In genomic region chr6:1625352-1625773, GRCh38 we compare ENCODE assay signal across 9 cellular contexts. TPM values are rescaled to one million over a fixed set of nuclear protein-coding genes. Genes with fewer than 3 reads are reported as not detected.
DNase-seq lines count a peak whose midpoint lies in the region; ATAC-seq and TF ChIP-seq lines count a peak whose summit lies in the region.
"Had no signal": no experiment of that assay in that cellular context is flagged by ENCODE, and none has a peak within 500 bp of the region (broad histone marks: within the 10 kb centered on the region; RNA-seq: fewer than 3 reads in every experiment).

No MANE protein-coding gene starts in this region.

- H3K4me3 ChIP-seq in GM12864 (ENCODE audit: low read depth, low read length), result peak overlapping the region; percentile 60
- peak overlapping the region; percentile 47 to 81 (median 62) for H3K4me3 ChIP-seq in heart right ventricle
- H3K4me3 ChIP-seq in gastrocnemius medialis, result peak overlapping the region; percentile 62 to 83 (median 68)

- WGBS in heart right ventricle, 2 donors, result 6 to 7% methylated on average over 11 of the region's 11 CpGs

- no peaks in the 10 kb centered on the region for H3K9me3 Mint-ChIP-seq in activated naive CD8-positive, alpha-beta T cell treated with anti-CD3 and anti-CD28 coated beads for 36 hours

- no peak for TF ChIP-seq POLR2A in gastrocnemius medialis (IDR thresholded peaks at IDR 0.05)

- peak overlapping the region; percentile 60 for H3K4me3 Mint-ChIP-seq in activated naive CD8-positive, alpha-beta T cell treated with anti-CD3 and anti-CD28 coated beads for 36 hours

- no peak for DNase-seq in GM12864 (ENCODE audit: low read depth)
- no peak for DNase-seq in activated naive CD8-positive, alpha-beta T cell treated with anti-CD3 and anti-CD28 coated beads for 36 hours
- DNase-seq in heart right ventricle, result no peak
- no peak for DNase-seq in gastrocnemius medialis
- DNase-seq in GM13976 (ENCODE audit: low spot score), result no peak
- DNase-seq in activated CD8-positive, alpha-beta memory T cell treated with anti-CD3 and anti-CD28 coated beads for 24 hours, result no peak
- DNase-seq: KBM-7 had no signal

- H3K27ac ChIP-seq in heart right ventricle (peak overlapping the region in 9 of 10 donors; percentile 46 to 88 (median 78)), gastrocnemius medialis (peak overlapping the region in 3 of 4 donors; percentile 44 to 67 (median 58))

- ATAC-seq in heart right ventricle (peak in 3 of 8 donors; percentile 5 to 26 (median 12)), gastrocnemius medialis (no peak), HG03095 (IDR thresholded peaks at IDR 0.05; ENCODE audit: unreplicated experiment) (no peak), HG03521 (IDR thresholded peaks at IDR 0.05; ENCODE audit: unreplicated experiment) (no peak)

- no peak overlapping the region for H3K27ac Mint-ChIP-seq in activated naive CD8-positive, alpha-beta T cell treated with anti-CD3 and anti-CD28 coated beads for 36 hours

- TF ChIP-seq CTCF in GM12864 (IDR thresholded peaks at IDR 0.05; ENCODE audit: low read depth, low read length, missing control alignments) (no peak), heart right ventricle (IDR thresholded peaks at IDR 0.05) (no peak), gastrocnemius medialis (IDR thresholded peaks at IDR 0.05 in 4 of 5, conservative IDR thresholded peaks at IDR 0.05 in 1 of 5) (no peak), GM13976 (IDR thresholded peaks at IDR 0.05; ENCODE audit: borderline replicate concordance, control extremely low read depth, extremely low read depth, insufficient read depth, missing control alignments) (no peak)

- no peaks in the 10 kb centered on the region for H3K9me3 ChIP-seq in heart right ventricle
- no peaks in the 10 kb centered on the region for H3K9me3 ChIP-seq in gastrocnemius medialis

- peaks cover 11% of the 10 kb centered on the region for H3K36me3 Mint-ChIP-seq in activated naive CD8-positive, alpha-beta T cell treated with anti-CD3 and anti-CD28 coated beads for 36 hours

- peaks cover 85% of the 10 kb centered on the region for H3K27me3 Mint-ChIP-seq in activated naive CD8-positive, alpha-beta T cell treated with anti-CD3 and anti-CD28 coated beads for 36 hours

- H3K27me3 ChIP-seq in heart right ventricle, result peaks cover 0 to 87% (median 41%) of the 10 kb centered on the region in 7 donors
- peaks cover 60 to 76% (median 72%) of the 10 kb centered on the region in 3 donors for H3K27me3 ChIP-seq in gastrocnemius medialis

- H3K4me1 ChIP-seq in heart right ventricle, result peaks cover 0 to 47% (median 22%) of the 10 kb centered on the region in 9 donors
- peaks cover 4 to 9% of the 10 kb centered on the region in 2 donors for H3K4me1 ChIP-seq in gastrocnemius medialis

- H3K4me1 Mint-ChIP-seq in activated naive CD8-positive, alpha-beta T cell treated with anti-CD3 and anti-CD28 coated beads for 36 hours, result peaks cover 6% of the 10 kb centered on the region

- no peaks in the 10 kb centered on the region for H3K36me3 ChIP-seq in heart right ventricle
- H3K36me3 ChIP-seq in gastrocnemius medialis, result no peaks in the 10 kb centered on the region

- intact Hi-C loops in heart right ventricle (cut with DNase I), result loop anchor here in 1 of 10 donors (5.0 kb wide), 1 partner anchor 57 kb away; no protein-coding TSS in a partner anchor
- intact Hi-C loops in gastrocnemius medialis (cut with DNase I; ENCODE audit: low total_unique reads), result no loop called here

- in situ Hi-C loops in gastrocnemius medialis (cut with MboI; ENCODE audit: low sequenced_read_pairs in 4 of 4) (no loop called here), GM13976 (cut with MboI; ENCODE audit: low sequenced_read_pairs, unreplicated experiment) (no loop called here)

RNA-seq across cellular contexts. Expression of gene FOXC1, which starts 15.6 kb away (rescaled TPM):
- not detected for total RNA-seq in activated naive CD8-positive, alpha-beta T cell treated with anti-CD3 and anti-CD28 coated beads for 36 hours
- total RNA-seq in heart right ventricle (1 to 10 TPM; 2.8 to 7.4 (median 4.3) TPM), gastrocnemius medialis (1 to 10 TPM in 3 of 4 donors, under 1 TPM in 1; 0.92 to 3.9 (median 2.0) TPM)
- 1 to 10 TPM; 3.0 to 3.6 TPM for polyA plus RNA-seq in heart right ventricle
